In the genomic region with DNA sequence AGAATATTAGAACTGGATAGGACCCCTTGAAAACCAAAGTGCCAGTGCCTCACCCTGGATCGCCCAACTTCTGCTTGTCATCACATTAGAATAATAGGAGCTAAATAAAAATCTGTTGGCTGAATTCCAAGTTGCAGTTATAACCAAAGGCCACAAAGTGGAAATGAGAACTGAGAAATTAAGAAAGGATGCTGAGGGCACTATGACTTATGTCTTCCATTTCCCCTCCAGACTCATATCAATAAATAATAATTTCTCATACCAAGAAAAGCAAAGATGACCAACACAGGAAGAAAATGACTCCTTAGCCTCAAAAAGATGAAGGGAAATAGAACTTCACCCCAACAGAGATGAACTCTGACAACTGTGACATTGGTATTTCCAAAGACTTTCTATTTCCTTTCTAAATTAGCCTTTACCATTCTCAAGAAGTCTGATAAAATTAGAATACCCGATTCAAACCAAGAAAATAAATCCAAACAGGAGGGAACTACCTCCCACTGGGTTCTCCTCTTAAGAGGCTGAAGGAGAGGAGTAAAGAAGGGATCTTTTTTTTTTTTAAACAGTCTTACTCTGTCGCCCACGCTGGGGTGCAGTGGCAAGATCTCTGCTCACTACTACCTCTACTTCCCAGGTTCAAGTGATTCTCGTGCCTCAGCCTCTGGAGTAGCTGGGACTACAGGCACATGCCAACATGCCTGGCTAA, we compare ENCODE assay signal across 14 cellular contexts. TPM values are rescaled to one million over a fixed set of nuclear protein-coding genes. Genes with fewer than 3 reads are reported as not detected.
DNase-seq lines count a peak whose midpoint lies in the region; ATAC-seq, FAIRE-seq and TF ChIP-seq lines count a peak whose summit lies in the region.
"Had no signal": no experiment of that assay in that cellular context is flagged by ENCODE, and none has a peak within 500 bp of the region (broad histone marks: within the 10 kb centered on the region; RNA-seq: fewer than 3 reads in every experiment).

No MANE protein-coding gene starts in this region.

- no peaks in the 10 kb centered on the region for H4K20me1 ChIP-seq in HepG2 (ENCODE audit: insufficient read depth, low read length)

- intact Hi-C loops in ascending aorta (cut with DNase I): no loop called here
- intact Hi-C loops in HepG2 (cut with micrococcal nuclease; ENCODE audit: unreplicated experiment): no loop called here

- BruUV-seq in HepG2 (replicated peaks; lab: Mats Ljungman, UMichigan): no TSS peak

- H3K4me3 Mint-ChIP-seq in activated naive CD8-positive, alpha-beta T cell treated with anti-CD3 and anti-CD28 coated beads, Interleukin-2, amount 50 U/mL, for 24 hours: peak overlapping the region; percentile 0
- H3K4me3 Mint-ChIP-seq: H9 had no signal

- H3K36me3 ChIP-seq in ascending aorta: peaks cover 7 to 14% of the 10 kb centered on the region in 2 donors
- H3K36me3 ChIP-seq in HepG2 (replicated peaks in 1 of 2; ENCODE audit: control insufficient read depth in 1 of 2, insufficient read depth in 2 of 2, low read length in 2 of 2): no peaks in the 10 kb centered on the region

- POLR2A ChIA-PET in HepG2 (lab: Yijun Ruan, JAX): no interaction called here

- no peaks in the 10 kb centered on the region for H3K79me2 ChIP-seq in HepG2 (ENCODE audit: insufficient read depth, low read length)

- H3K9me3 Mint-ChIP-seq in activated naive CD8-positive, alpha-beta T cell treated with anti-CD3 and anti-CD28 coated beads, Interleukin-2, amount 50 U/mL, for 24 hours: no peaks in the 10 kb centered on the region
- H3K9me3 Mint-ChIP-seq: H9 had no signal

- peak; percentile 89 for ATAC-seq in GM18502 (IDR thresholded peaks at IDR 0.05; ENCODE audit: poor library complexity, unreplicated experiment)
- ATAC-seq in GM19468 (IDR thresholded peaks at IDR 0.05; ENCODE audit: extremely low read depth, unreplicated experiment): peak; percentile 64
- peak; percentile 66 for ATAC-seq in HG03457 (IDR thresholded peaks at IDR 0.05; ENCODE audit: unreplicated experiment)
- peak; percentile 92 for ATAC-seq in activated naive CD8-positive, alpha-beta T cell treated with anti-CD3 and anti-CD28 coated beads, Interleukin-2, amount 50 U/mL, for 24 hours
- ATAC-seq in HepG2: no peak
- no peak for ATAC-seq in GM21737 (IDR thresholded peaks at IDR 0.05; ENCODE audit: unreplicated experiment)

- TF ChIP-seq RAD21 in HepG2 (CRISPR knock-in tag; IDR thresholded peaks at IDR 0.05): no peak

- H3K4me2 ChIP-seq in HepG2 (ENCODE audit: low read depth, low read length): no peak overlapping the region

- no peak overlapping the region for H2AFZ ChIP-seq in HepG2 (ENCODE audit: low read length)

- no peaks in the 10 kb centered on the region for H3K27me3 ChIP-seq in ascending aorta
- H3K27me3 ChIP-seq in HepG2 (ENCODE audit: control insufficient read depth in 1 of 2, insufficient read depth in 2 of 2, low read length in 2 of 2): peaks cover 0 to 3% of the 10 kb centered on the region in 2 experiments; a peak in 1 of 5 replicates

- H3K4me1 ChIP-seq in ascending aorta (no peaks in the 10 kb centered on the region), HepG2 (ENCODE audit: insufficient read depth, low read length) (no peaks in the 10 kb centered on the region)

- no peak overlapping the region for H3K9ac ChIP-seq in HepG2 (ENCODE audit: insufficient read depth, low read depth, low read length)

- FAIRE-seq in HepG2 (lab: Jason Lieb, UNC): no peak
- FAIRE-seq: colon had no signal

- H3K9me3 ChIP-seq in ascending aorta (no peaks in the 10 kb centered on the region), HepG2 (ENCODE audit: low read length) (no peaks in the 10 kb centered on the region)

- no peak for TF ChIP-seq EP300 in HepG2 (IDR thresholded peaks at IDR 0.05; ENCODE audit: low read depth in 2 of 2, low read length in 2 of 2)
- TF ChIP-seq EP300 in HepG2 (CRISPR knock-in tag; IDR thresholded peaks at IDR 0.05; ENCODE audit: borderline replicate concordance): no peak

- H3K4me3 ChIP-seq in ascending aorta (no peak overlapping the region), HepG2 (replicated peaks in 1 of 3; ENCODE audit: insufficient read depth in 1 of 3, low read depth in 2 of 3, low read length in 3 of 3) (no peak overlapping the region)

- no peak for DNase-seq in activated naive CD8-positive, alpha-beta T cell treated with anti-CD3 and anti-CD28 coated beads, Interleukin-2, amount 50 U/mL, for 24 hours
- DNase-seq in ascending aorta (ENCODE audit: low spot score in 2 of 2) (no peak), HuH-7.5 (ENCODE audit: low spot score) (no peak), HepG2 (ENCODE audit: low spot score) (no peak)
- DNase-seq: activated CD8-positive, alpha-beta memory T cell treated with anti-CD3 and anti-CD28 coated beads, Interleukin-2, amount 50 U/mL, for 48 hours; DND-41; H9; stimulated activated CD4-positive, alpha-beta T cell treated with anti-CD3 and anti-CD28 coated beads, Interleukin-4, amount 100 ng/mL, for 1 hour; trophoblast cell had no signal

- no peak for TF ChIP-seq CTCF in ascending aorta (IDR thresholded peaks at IDR 0.05)
- no peak for TF ChIP-seq CTCF in HepG2 (CRISPR knock-in tag; IDR thresholded peaks at IDR 0.05)

- peaks cover 33% of the 10 kb centered on the region for H3K4me1 Mint-ChIP-seq in activated naive CD8-positive, alpha-beta T cell treated with anti-CD3 and anti-CD28 coated beads, Interleukin-2, amount 50 U/mL, for 24 hours

- TF ChIP-seq POLR2A in HepG2 (IDR thresholded peaks at IDR 0.05; ENCODE audit: insufficient read depth in 1 of 2, low read depth in 2 of 2, low read length in 2 of 2): no peak

- H3K27me3 Mint-ChIP-seq in activated naive CD8-positive, alpha-beta T cell treated with anti-CD3 and anti-CD28 coated beads, Interleukin-2, amount 50 U/mL, for 24 hours: no peaks in the 10 kb centered on the region

- in situ Hi-C loops in HepG2 (cut with HindIII; ENCODE audit: extremely low pct_ligation_motif_present, low pct_unique_long_range_greater_than_20kb): no loop called here

- CTCF ChIA-PET in HepG2 (lab: Yijun Ruan, JAX; ENCODE audit: low intra/inter-chr PET ratio, low total read pairs): no interaction called here

- peaks cover 30% of the 10 kb centered on the region for H3K36me3 Mint-ChIP-seq in activated naive CD8-positive, alpha-beta T cell treated with anti-CD3 and anti-CD28 coated beads, Interleukin-2, amount 50 U/mL, for 24 hours (ENCODE audit: low read depth)

- H3K27ac ChIP-seq in ascending aorta (no peak overlapping the region), HepG2 (ENCODE audit: extremely low read length, insufficient read depth, low read length) (no peak overlapping the region)

- H3K27ac Mint-ChIP-seq in activated naive CD8-positive, alpha-beta T cell treated with anti-CD3 and anti-CD28 coated beads, Interleukin-2, amount 50 U/mL, for 24 hours: peak overlapping the region; percentile 92

- WGBS in HepG2 (ENCODE audit: low lambda C conversion rate): 32% methylated on average over 5 of the region's 5 CpGs

RNA-seq across cellular contexts. Expression of gene EPG5, which starts 46.5 kb away (rescaled TPM):
- total RNA-seq in ascending aorta (9.8 TPM), HepG2 (2016; rRNA removed; fragmentation: Illumina TruSeq; extraction: Trizol) (6.7 and 13.3 TPM in 2 replicates)
- total RNA-seq in HepG2 (2016; cell fraction: cytosol; rRNA removed; fragmentation: Illumina TruSeq; extraction: Trizol; ENCODE audit: low read depth): 1.4 and 1.8 TPM in 2 replicates
- 8.3 and 11.8 TPM in 2 replicates for total RNA-seq in HepG2 (2016; cell fraction: insoluble cytoplasmic fraction; rRNA removed; fragmentation: Illumina TruSeq; extraction: Trizol)
- 2.4 TPM in 2 replicates for total RNA-seq in HepG2 (2016; cell fraction: membrane; rRNA removed; fragmentation: Illumina TruSeq; extraction: Trizol)
- 18.5 and 19.8 TPM in 2 replicates for total RNA-seq in HepG2 (2016; cell fraction: nucleus; rRNA removed; fragmentation: Illumina TruSeq; extraction: Trizol)
- 7.1 and 9.3 TPM in 2 replicates for polyA plus RNA-seq in HepG2 (2011; rRNA removed)
- 6.6 and 7.9 TPM in 2 replicates for polyA plus RNA-seq in HepG2 (2011; cell fraction: cytosol; rRNA removed)
- polyA plus RNA-seq in HepG2 (2011; cell fraction: nucleus; rRNA removed): 18.6 and 19.9 TPM in 2 replicates
- 4.5 and 5.4 TPM in 2 replicates for polyA plus RNA-seq in HepG2 (2012)
- 0.27 and 0.32 TPM in 2 replicates for polyA plus RNA-seq in HepG2 (2016; cell fraction: cytosol; fragmentation: Illumina TruSeq; extraction: Trizol; ENCODE audit: low read depth)
- 5.1 and 5.6 TPM in 2 replicates for polyA plus RNA-seq in HepG2 (2016; cell fraction: insoluble cytoplasmic fraction; fragmentation: Illumina TruSeq; extraction: Trizol; ENCODE audit: low read depth)
- polyA plus RNA-seq in HepG2 (2016; cell fraction: membrane; fragmentation: Illumina TruSeq; extraction: Trizol; ENCODE audit: low read depth): 0.64 and 0.95 TPM in 2 replicates
- 7.2 and 10.0 TPM in 2 replicates for polyA plus RNA-seq in HepG2 (2016; cell fraction: nucleus; fragmentation: Illumina TruSeq; extraction: Trizol; ENCODE audit: insufficient read depth, low read depth)
- polyA minus RNA-seq in HepG2 (2011; rRNA and poly(A)+ RNA removed; ENCODE audit: low replicate concordance): 45.0 and 55.8 TPM in 2 replicates
- polyA minus RNA-seq in HepG2 (2011; cell fraction: cytosol; rRNA and poly(A)+ RNA removed): 10.0 and 13.8 TPM in 2 replicates
- polyA minus RNA-seq in HepG2 (2011; cell fraction: nucleus; rRNA and poly(A)+ RNA removed): 48.5 and 49.4 TPM in 2 replicates

RNA-seq across cellular contexts. Expression of gene PSTPIP2, which starts 58.4 kb away (rescaled TPM):
- total RNA-seq in ascending aorta: 1.6 TPM
- total RNA-seq in HepG2 (2016; rRNA removed; fragmentation: Illumina TruSeq; extraction: Trizol): 0.27 and 0.51 TPM in 2 replicates
- 0.18 TPM in 1 of 2 replicates, not detected in the other for total RNA-seq in HepG2 (2016; cell fraction: cytosol; rRNA removed; fragmentation: Illumina TruSeq; extraction: Trizol; ENCODE audit: low read depth)
- total RNA-seq in HepG2 (2016; cell fraction: insoluble cytoplasmic fraction; rRNA removed; fragmentation: Illumina TruSeq; extraction: Trizol): 0.22 and 0.30 TPM in 2 replicates
- total RNA-seq in HepG2 (2016; cell fraction: membrane; rRNA removed; fragmentation: Illumina TruSeq; extraction: Trizol): 0.12 and 0.17 TPM in 2 replicates
- 0.16 and 0.19 TPM in 2 replicates for total RNA-seq in HepG2 (2016; cell fraction: nucleus; rRNA removed; fragmentation: Illumina TruSeq; extraction: Trizol)
- polyA plus RNA-seq in HepG2 (2011; rRNA removed): 0.24 and 0.25 TPM in 2 replicates
- 0.16 and 0.29 TPM in 2 replicates for polyA plus RNA-seq in HepG2 (2011; cell fraction: cytosol; rRNA removed)
- 0.06 and 0.10 TPM in 2 replicates for polyA plus RNA-seq in HepG2 (2011; cell fraction: nucleus; rRNA removed)
- polyA plus RNA-seq in HepG2 (2012): 0.36 and 0.37 TPM in 2 replicates
- polyA plus RNA-seq in HepG2 (2016; cell fraction: cytosol; fragmentation: Illumina TruSeq; extraction: Trizol; ENCODE audit: low read depth): not detected in 2 replicates
- polyA plus RNA-seq in HepG2 (2016; cell fraction: insoluble cytoplasmic fraction; fragmentation: Illumina TruSeq; extraction: Trizol; ENCODE audit: low read depth): 0.38 and 0.43 TPM in 2 replicates
- polyA plus RNA-seq in HepG2 (2016; cell fraction: membrane; fragmentation: Illumina TruSeq; extraction: Trizol; ENCODE audit: low read depth): 0.08 and 0.09 TPM in 2 replicates
- 0.53 and 0.56 TPM in 2 replicates for polyA plus RNA-seq in HepG2 (2016; cell fraction: nucleus; fragmentation: Illumina TruSeq; extraction: Trizol; ENCODE audit: insufficient read depth, low read depth)
- polyA minus RNA-seq in HepG2 (2011; rRNA and poly(A)+ RNA removed; ENCODE audit: low replicate concordance): 0.28 and 1.0 TPM in 2 replicates
- 0.99 TPM in 1 of 2 replicates, not detected in the other for polyA minus RNA-seq in HepG2 (2011; cell fraction: cytosol; rRNA and poly(A)+ RNA removed)
- polyA minus RNA-seq in HepG2 (2011; cell fraction: nucleus; rRNA and poly(A)+ RNA removed): 0.37 TPM in 1 of 2 replicates, not detected in the other

Comparison
In these comparisons a context has a peak if more than half of its experiments do, and no peak if none do; other contexts are left out.
1. ATAC-seq: peak in GM18502 (single experiment), GM19468 (single experiment), HG03457 (single experiment) and activated naive CD8-positive, alpha-beta T cell treated with anti-CD3 and anti-CD28 coated beads, Interleukin-2, amount 50 U/mL, for 24 hours (single experiment); none in HepG2 (single experiment) and GM21737 (single experiment).